23 cellular contexts compared by ENCODE assay signal in genomic region chr16:11480634-11481033, GRCh38.
DNase-seq lines count a peak whose midpoint lies in the region; ATAC-seq, FAIRE-seq and TF ChIP-seq lines count a peak whose summit lies in the region.
"Had no signal": no experiment of that assay in that cellular context is flagged by ENCODE, and none has a peak within 500 bp of the region (broad histone marks: within the 10 kb centered on the region; RNA-seq: fewer than 3 reads in every experiment).

No MANE protein-coding gene starts in this region.

- H3K4me2 ChIP-seq in HepG2 (ENCODE audit: low read depth, low read length): no peak overlapping the region
- H3K4me2 ChIP-seq in K562 (ENCODE audit: insufficient read depth, low read length): no peak overlapping the region
- H3K4me2 ChIP-seq: BLaER1 treated with 17β-estradiol and CSF1 and Interleukin-3, amounts not matched to agents 10 nM and 100 nM had no signal

- H4K20me1 ChIP-seq in HepG2 (ENCODE audit: insufficient read depth, low read length) (no peaks in the 10 kb centered on the region), K562 (replicated peaks; ENCODE audit: control insufficient read depth, insufficient read depth, low read length) (no peaks in the 10 kb centered on the region)
- H4K20me1 ChIP-seq: BLaER1 treated with 17β-estradiol and CSF1 and Interleukin-3, amounts not matched to agents 10 nM and 100 nM had no signal

- no TSS peak for BruUV-seq in HepG2 (replicated peaks; lab: Mats Ljungman, UMichigan)
- BruUV-seq in K562 (replicated peaks; lab: Mats Ljungman, UMichigan): no TSS peak

- H3K4me3 Mint-ChIP-seq in stimulated activated memory B cell treated with anti-CD40 and anti-IgM and Interleukin-4, amounts not matched to agents 10 μg/mL and 1 μg/mL and 100 μg/mL, for 72 hours: no peak overlapping the region
- H3K4me3 Mint-ChIP-seq: B cell; CD4-positive, alpha-beta T cell; CD8-positive, alpha-beta T cell had no signal

- H3K27me3 ChIP-seq in HepG2 (ENCODE audit: control insufficient read depth in 1 of 2, insufficient read depth in 2 of 2, low read length in 2 of 2) (peaks cover 0 to 7% of the 10 kb centered on the region in 2 experiments; a peak in 2 of 5 replicates), right lobe of liver (no peaks in the 10 kb centered on the region), K562 (ENCODE audit: control insufficient read depth in 2 of 2, insufficient read depth in 2 of 2, low read length in 2 of 2) (peaks cover 5 to 24% of the 10 kb centered on the region in 2 experiments; a peak in 3 of 5 replicates)
- H3K27me3 ChIP-seq: BLaER1 treated with 17β-estradiol and CSF1 and Interleukin-3, amounts not matched to agents 10 nM and 100 nM had no signal

- H3K9me3 Mint-ChIP-seq in stimulated activated memory B cell treated with anti-CD40 and anti-IgM and Interleukin-4, amounts not matched to agents 10 μg/mL and 1 μg/mL and 100 μg/mL, for 72 hours: peaks cover 32% of the 10 kb centered on the region

- H2AFZ ChIP-seq in HepG2 (ENCODE audit: low read length): no peak overlapping the region
- H2AFZ ChIP-seq in K562 (ENCODE audit: low read depth, low read length): no peak overlapping the region

- H3K36me3 ChIP-seq in HepG2 (replicated peaks in 1 of 2; ENCODE audit: control insufficient read depth in 1 of 2, insufficient read depth in 2 of 2, low read length in 2 of 2) (no peaks in the 10 kb centered on the region), right lobe of liver (no peaks in the 10 kb centered on the region), HEK293 (ENCODE audit: control insufficient read depth in 2 of 2, insufficient read depth in 1 of 2, low read length in 2 of 2) (no peaks in the 10 kb centered on the region), K562 (ENCODE audit: control insufficient read depth, insufficient read depth, low read length) (no peaks in the 10 kb centered on the region)

- FAIRE-seq in HepG2 (lab: Jason Lieb, UNC) (no peak), K562 (lab: Jason Lieb, UNC) (no peak)
- FAIRE-seq: A204.1, D721Med, G401.6, GM12891, GM19239 had no signal

- H3K4me1 ChIP-seq in HepG2 (ENCODE audit: insufficient read depth, low read length) (peaks cover 29% of the 10 kb centered on the region), right lobe of liver (no peaks in the 10 kb centered on the region), HEK293 (ENCODE audit: control insufficient read depth, insufficient read depth, low read length) (no peaks in the 10 kb centered on the region), K562 (replicated peaks in 1 of 2; ENCODE audit: control insufficient read depth in 2 of 2, insufficient read depth in 2 of 2, low read length in 2 of 2) (peaks cover 0 to 8% of the 10 kb centered on the region in 2 experiments; a peak in 2 of 5 replicates)
- H3K4me1 ChIP-seq: BLaER1 treated with 17β-estradiol and CSF1 and Interleukin-3, amounts not matched to agents 10 nM and 100 nM; Caco-2 had no signal

- H3K9ac ChIP-seq in HepG2 (ENCODE audit: insufficient read depth, low read depth, low read length) (no peak overlapping the region), K562 (ENCODE audit: insufficient read depth in 1 of 2, low read depth in 2 of 2, low read length in 2 of 2) (no peak overlapping the region)
- H3K9ac ChIP-seq: BLaER1 treated with 17β-estradiol and CSF1 and Interleukin-3, amounts not matched to agents 10 nM and 100 nM had no signal

- H3K27ac ChIP-seq in HepG2 (ENCODE audit: extremely low read length, insufficient read depth, low read length) (no peak overlapping the region), right lobe of liver (no peak overlapping the region), HEK293 (ENCODE audit: extremely low read depth, low read depth, low read length) (no peak overlapping the region), K562 (ENCODE audit: extremely low read depth, low read depth, low read length) (no peak overlapping the region)
- H3K27ac ChIP-seq: BLaER1 treated with 17β-estradiol and CSF1 and Interleukin-3, amounts not matched to agents 10 nM and 100 nM; C4-2B had no signal

- no peaks in the 10 kb centered on the region for H3K4me1 Mint-ChIP-seq in stimulated activated memory B cell treated with anti-CD40 and anti-IgM and Interleukin-4, amounts not matched to agents 10 μg/mL and 1 μg/mL and 100 μg/mL, for 72 hours
- H3K4me1 Mint-ChIP-seq: B cell had no signal

- intact Hi-C loops in HepG2 (cut with micrococcal nuclease; ENCODE audit: unreplicated experiment): no loop called here
- intact Hi-C loops in right lobe of liver (cut with DNase I): no loop called here
- intact Hi-C loops in K562 (cut with micrococcal nuclease): no loop called here

- TF ChIP-seq CTCF in HepG2 (CRISPR knock-in tag; IDR thresholded peaks at IDR 0.05) (no peak), right lobe of liver (IDR thresholded peaks at IDR 0.05) (no peak), HEK293 (tag by site-specific recombination; IDR thresholded peaks at IDR 0.05) (no peak), K562 (IDR thresholded peaks at IDR 0.05 in 2 of 3, conservative IDR thresholded peaks at IDR 0.05 in 1 of 3; ENCODE audit: insufficient read depth in 2 of 3, low read depth in 1 of 3, low read length in 3 of 3) (no peak)

- H3K4me3 ChIP-seq in HepG2 (replicated peaks in 1 of 3; ENCODE audit: insufficient read depth in 1 of 3, low read depth in 2 of 3, low read length in 3 of 3): no peak overlapping the region
- no peak overlapping the region for H3K4me3 ChIP-seq in right lobe of liver
- no peak overlapping the region for H3K4me3 ChIP-seq in HEK293 (ENCODE audit: low read depth, low read length)
- no peak overlapping the region for H3K4me3 ChIP-seq in K562
- H3K4me3 ChIP-seq: BLaER1 treated with 17β-estradiol and CSF1 and Interleukin-3, amounts not matched to agents 10 nM and 100 nM had no signal

- no peaks in the 10 kb centered on the region for H3K9me1 ChIP-seq in K562 (ENCODE audit: control insufficient read depth, insufficient read depth, low read length)

- H3K79me2 ChIP-seq in HepG2 (ENCODE audit: insufficient read depth, low read length) (no peaks in the 10 kb centered on the region), K562 (ENCODE audit: control insufficient read depth, insufficient read depth, low read length) (no peaks in the 10 kb centered on the region)

- H3K9me3 ChIP-seq in HepG2 (ENCODE audit: low read length) (no peaks in the 10 kb centered on the region), right lobe of liver (no peaks in the 10 kb centered on the region), HEK293 (ENCODE audit: control insufficient read depth, insufficient read depth, low read depth, low read length) (no peaks in the 10 kb centered on the region), K562 (replicated peaks; ENCODE audit: control insufficient read depth, insufficient read depth, low read depth, low read length) (no peaks in the 10 kb centered on the region)

- H3K36me3 Mint-ChIP-seq in stimulated activated memory B cell treated with anti-CD40 and anti-IgM and Interleukin-4, amounts not matched to agents 10 μg/mL and 1 μg/mL and 100 μg/mL, for 72 hours: peaks cover 55% of the 10 kb centered on the region

- no peak for TF ChIP-seq POLR2A in HepG2 (IDR thresholded peaks at IDR 0.05; ENCODE audit: insufficient read depth in 1 of 2, low read depth in 2 of 2, low read length in 2 of 2)
- no peak for TF ChIP-seq POLR2A in right lobe of liver (IDR thresholded peaks at IDR 0.05)
- TF ChIP-seq POLR2A in K562 (conservative IDR thresholded peaks at IDR 0.05): no peak

- no peaks in the 10 kb centered on the region for H3K27me3 Mint-ChIP-seq in stimulated activated memory B cell treated with anti-CD40 and anti-IgM and Interleukin-4, amounts not matched to agents 10 μg/mL and 1 μg/mL and 100 μg/mL, for 72 hours
- H3K27me3 Mint-ChIP-seq: B cell; CD4-positive, alpha-beta T cell had no signal

- DNase-seq in HepG2 (ENCODE audit: low spot score) (no peak), right lobe of liver (no peak), K562 (ENCODE audit: extremely low read depth in 1 of 4, low spot score in 3 of 4) (no peak), NCI-H128 (lab: John Stamatoyannopoulos, UW; ENCODE audit: unreplicated experiment) (no peak), OCI-M1 (lab: John Stamatoyannopoulos, UW) (no peak)
- DNase-seq: 8988T; AML-193; Caco-2; Calu3; CD4-positive, alpha-beta T cell; CD8-positive, alpha-beta T cell; DMS79 treated with DMSO at 0.1 percent for 48 hours; GF-D8 had no signal

- POLR2A ChIA-PET in HepG2 (lab: Yijun Ruan, JAX): no interaction called here
- POLR2A ChIA-PET in HEK293 (lab: Yijun Ruan, JAX): no interaction called here
- POLR2A ChIA-PET in K562 (lab: Yijun Ruan, JAX): no interaction called here

- CTCF ChIA-PET in HepG2 (lab: Yijun Ruan, JAX; ENCODE audit: low intra/inter-chr PET ratio, low total read pairs) (no interaction called here), HEK293 (lab: Yijun Ruan, JAX) (interaction anchor here (0.6 to 0.9 kb wide), 2 partner anchors 12 to 51 kb away, joined by 3 read pairs; no protein-coding TSS in a partner anchor), K562 (lab: Yijun Ruan, JAX; ENCODE audit: low intra/inter-chr PET ratio) (no interaction called here)

- TF ChIP-seq RAD21 in HepG2 (CRISPR knock-in tag; IDR thresholded peaks at IDR 0.05): no peak
- TF ChIP-seq RAD21 in K562 (CRISPR knock-in tag; conservative IDR thresholded peaks at IDR 0.05 in 1 of 2, IDR thresholded peaks at IDR 0.05 in 1 of 2): no peak

- no peak overlapping the region for H3K27ac Mint-ChIP-seq in stimulated activated memory B cell treated with anti-CD40 and anti-IgM and Interleukin-4, amounts not matched to agents 10 μg/mL and 1 μg/mL and 100 μg/mL, for 72 hours
- H3K27ac Mint-ChIP-seq: B cell; CD4-positive, alpha-beta T cell; CD8-positive, alpha-beta T cell had no signal

- TF ChIP-seq EP300 in HepG2 (IDR thresholded peaks at IDR 0.05; ENCODE audit: low read depth in 2 of 2, low read length in 2 of 2): no peak
- no peak for TF ChIP-seq EP300 in HepG2 (CRISPR knock-in tag; IDR thresholded peaks at IDR 0.05; ENCODE audit: borderline replicate concordance)
- no peak for TF ChIP-seq EP300 in K562 (IDR thresholded peaks at IDR 0.05; ENCODE audit: low read length)

- no peak for ATAC-seq in HepG2
- ATAC-seq in right lobe of liver: no peak
- no peak for ATAC-seq in K562
- no peak for ATAC-seq in stimulated activated memory B cell treated with anti-CD40 and anti-IgM and Interleukin-4, amounts not matched to agents 10 μg/mL and 1 μg/mL and 100 μg/mL, for 72 hours
- ATAC-seq: CD8-positive, alpha-beta T cell had no signal

- in situ Hi-C loops in HepG2 (cut with HindIII; ENCODE audit: extremely low pct_ligation_motif_present, low pct_unique_long_range_greater_than_20kb) (no loop called here), K562 (cut with MboI) (no loop called here)

- 95% methylated on average over 5 of the region's 5 CpGs for whole genome bisulfite sequencing in HepG2 (ENCODE audit: low lambda C conversion rate)
- 91% methylated on average over 5 of the region's 5 CpGs for WGBS in right lobe of liver (ENCODE audit: insufficient coverage, low coverage, low lambda C conversion rate, missing lambda C conversion rate)
- WGBS in K562 (ENCODE audit: insufficient coverage, low coverage, missing lambda C conversion rate): 28% methylated on average over 5 of the region's 5 CpGs

TF ChIP-seq in HepG2, 621 proteins besides CTCF, POLR2A, EP300 and RAD21 (continues in another document):
- 0 out of 2 replicates have a peak, but pooled peaks have one; percentile 11 for TF ChIP-seq SUZ12 (IDR thresholded peaks at IDR 0.05; ENCODE audit: low read depth, low read length)

TF ChIP-seq in HEK293, 187 proteins besides CTCF, POLR2A, EP300 and RAD21 (continues in another document):
- TF ChIP-seq ZNF473 (tag by site-specific recombination; IDR thresholded peaks at IDR 0.05): no peak
